In the genomic region with DNA sequence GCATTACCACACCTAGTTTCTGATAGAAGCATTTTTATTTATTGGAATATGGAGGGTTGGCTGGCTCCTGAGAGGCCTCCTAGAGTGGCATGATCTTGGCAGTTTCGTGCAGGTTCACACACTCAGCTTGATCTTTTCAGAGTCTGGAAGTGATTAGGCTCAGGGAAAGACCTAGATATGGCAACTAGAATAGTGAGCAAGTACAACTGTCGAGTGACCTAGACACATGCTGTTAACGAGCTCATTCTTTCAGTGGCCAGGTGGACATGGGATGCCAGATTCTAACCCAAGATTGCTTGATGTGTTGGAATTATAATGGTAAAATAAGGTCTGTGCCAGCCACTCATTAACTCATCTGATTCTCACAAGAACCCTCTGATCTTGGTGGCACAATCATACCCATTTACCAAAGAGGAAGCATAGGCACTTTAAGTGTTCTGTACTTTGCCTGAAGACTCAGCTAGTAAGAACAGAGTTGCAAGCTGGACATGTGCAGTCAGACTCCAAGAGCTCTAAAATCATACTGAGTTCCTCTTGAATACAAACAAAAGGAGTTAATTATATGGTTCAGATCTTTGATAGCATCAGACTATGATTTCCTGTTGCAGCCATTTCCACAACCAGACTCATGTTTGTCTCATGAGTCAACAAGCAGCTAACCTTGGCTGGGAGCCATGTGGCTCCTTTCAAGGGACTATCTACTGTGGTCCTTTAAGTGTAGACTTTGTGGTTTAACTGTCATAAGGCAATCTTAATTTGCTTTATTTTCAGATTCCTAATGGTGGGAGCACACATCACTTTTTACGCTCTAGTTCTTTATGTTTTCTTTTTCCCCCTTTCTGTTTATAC, we compare ENCODE assay signal across 8 cellular contexts.
DNase-seq lines count a peak whose midpoint lies in the region; ATAC-seq and TF ChIP-seq lines count a peak whose summit lies in the region.

No MANE protein-coding gene starts in this region.

- CTCF ChIA-PET in activated CD8-positive, alpha-beta memory T cell treated with anti-CD3 and anti-CD28 coated beads, Interleukin-2, amount 10 ng/mL, durations not matched to agents 7 days and 5 days (lab: Charles Lee) = interaction anchor here (1.0 to 1.1 kb wide), 2 partner anchors 12 to 86 kb away, joined by 3 read pairs; no protein-coding TSS in a partner anchor

- H3K9me3 ChIP-seq in prostate gland = no peaks in the 10 kb centered on the region

- H3K4me3 Mint-ChIP-seq in activated CD8-positive, alpha-beta memory T cell treated with anti-CD3 and anti-CD28 coated beads, Interleukin-2, amount 10 ng/mL, durations not matched to agents 7 days and 5 days = no peak overlapping the region

- no peak overlapping the region for H3K27ac ChIP-seq in prostate gland

- H3K9me3 Mint-ChIP-seq in activated CD8-positive, alpha-beta memory T cell treated with anti-CD3 and anti-CD28 coated beads, Interleukin-2, amount 10 ng/mL, durations not matched to agents 7 days and 5 days (ENCODE audit: low read depth) = no peaks in the 10 kb centered on the region

- intact Hi-C loops in prostate gland (cut with DNase I) = no loop called here

- peak; percentile 81 for ATAC-seq in activated CD8-positive, alpha-beta memory T cell treated with anti-CD3 and anti-CD28 coated beads, Interleukin-2, amount 10 ng/mL, durations not matched to agents 7 days and 5 days
- ATAC-seq in HG03521 (IDR thresholded peaks at IDR 0.05; ENCODE audit: unreplicated experiment) (no peak), HG03432 (IDR thresholded peaks at IDR 0.05; ENCODE audit: unreplicated experiment) (no peak)

- 81% methylated on average over 4 of the region's 4 CpGs for WGBS in prostate gland

- peaks cover 17% of the 10 kb centered on the region for H3K36me3 Mint-ChIP-seq in activated CD8-positive, alpha-beta memory T cell treated with anti-CD3 and anti-CD28 coated beads, Interleukin-2, amount 10 ng/mL, durations not matched to agents 7 days and 5 days

- DNase-seq in GM03348 (ENCODE audit: low spot score) (peak; percentile 87), NCI-H345 treated with DMSO at 0.1 percent for 48 hours (lab: John Stamatoyannopoulos, UW; ENCODE audit: unreplicated experiment) (peak; percentile 72), fibroblast of peridontal ligament (ENCODE audit: extremely low read depth) (peak; percentile 97), prostate gland (ENCODE audit: low spot score) (peak; percentile 35), C1 segment of cervical spinal cord (lab: John Stamatoyannopoulos, UW) (no peak)
- peak; percentile 72 for DNase-seq in activated CD8-positive, alpha-beta memory T cell treated with anti-CD3 and anti-CD28 coated beads, Interleukin-2, amount 10 ng/mL, durations not matched to agents 7 days and 5 days

- H3K4me3 ChIP-seq in prostate gland = no peak overlapping the region

- H3K27me3 ChIP-seq in prostate gland (replicated peaks; ENCODE audit: insufficient read depth) = no peaks in the 10 kb centered on the region

- no peak for TF ChIP-seq POLR2A in prostate gland (IDR thresholded peaks at IDR 0.05)

- no peaks in the 10 kb centered on the region for H3K36me3 ChIP-seq in prostate gland

- peaks cover 16% of the 10 kb centered on the region for H3K4me1 Mint-ChIP-seq in activated CD8-positive, alpha-beta memory T cell treated with anti-CD3 and anti-CD28 coated beads, Interleukin-2, amount 10 ng/mL, durations not matched to agents 7 days and 5 days

- no peaks in the 10 kb centered on the region for H3K27me3 Mint-ChIP-seq in activated CD8-positive, alpha-beta memory T cell treated with anti-CD3 and anti-CD28 coated beads, Interleukin-2, amount 10 ng/mL, durations not matched to agents 7 days and 5 days

- H3K4me1 ChIP-seq in prostate gland (replicated peaks) = no peaks in the 10 kb centered on the region

- peak overlapping the region; percentile 56 for H3K27ac Mint-ChIP-seq in activated CD8-positive, alpha-beta memory T cell treated with anti-CD3 and anti-CD28 coated beads, Interleukin-2, amount 10 ng/mL, durations not matched to agents 7 days and 5 days

- no peak for TF ChIP-seq CTCF in prostate gland (IDR thresholded peaks at IDR 0.05)

Comparison
In these comparisons a context has a peak if more than half of its experiments do, and no peak if none do; other contexts are left out.
1. DNase-seq: peak in GM03348 (single experiment), NCI-H345 treated with DMSO at 0.1 percent for 48 hours (single experiment), activated CD8-positive, alpha-beta memory T cell treated with anti-CD3 and anti-CD28 coated beads, Interleukin-2, amount 10 ng/mL, durations not matched to agents 7 days and 5 days (single experiment), fibroblast of peridontal ligament (single experiment) and prostate gland (single experiment); none in C1 segment of cervical spinal cord (0 of 14).